In genomic region chr1:221608835-221609320, GRCh38 we compare ENCODE assay signal across 29 cellular contexts.
"Had no signal": no experiment of that assay in that cellular context is flagged by ENCODE, and none has a peak within 500 bp of the region (broad histone marks: within the 10 kb centered on the region; RNA-seq: fewer than 3 reads in every experiment).

No MANE protein-coding gene starts in this region.

- H3K4me1 Mint-ChIP-seq: activated T-helper 17 cell treated with anti-CD3 and anti-CD28 coated beads, Interleukin-2, amount 50 U/mL, for 72 hours; T-helper 17 cell had no signal

- ATAC-seq: activated CD8-positive, alpha-beta T cell treated with anti-CD3 and anti-CD28 coated beads for 36 hours; activated T-cell treated with anti-CD3 and anti-CD28 coated beads, Interleukin-2, amount 50 U/mL, for 4 hours; activated T-helper 17 cell treated with anti-CD3 and anti-CD28 coated beads, Interleukin-2, amount 50 U/mL, for 72 hours; body of pancreas; T-helper 17 cell had no signal

- H3K27me3 ChIP-seq: adrenal gland, body of pancreas, esophagus squamous epithelium had no signal

- H3K36me3 ChIP-seq: adrenal gland, esophagus squamous epithelium had no signal

- H3K4me3 Mint-ChIP-seq: activated CD8-positive, alpha-beta T cell treated with anti-CD3 and anti-CD28 coated beads for 36 hours; activated naive CD8-positive, alpha-beta T cell; activated T-cell treated with anti-CD3 and anti-CD28 coated beads, Interleukin-2, amount 50 U/mL, for 4 hours; activated T-helper 17 cell treated with anti-CD3 and anti-CD28 coated beads, Interleukin-2, amount 50 U/mL, for 72 hours; T-helper 17 cell; T-helper 2 cell treated with Interferon-gamma antibody and Interleukin-4, amounts not matched to agents 5 μg/mL and 100 μg/mL, for 36 hours had no signal

- H3K9me3 Mint-ChIP-seq: activated CD8-positive, alpha-beta T cell treated with anti-CD3 and anti-CD28 coated beads for 36 hours; activated T-cell treated with anti-CD3 and anti-CD28 coated beads, Interleukin-2, amount 50 U/mL, for 4 hours; activated T-helper 17 cell treated with anti-CD3 and anti-CD28 coated beads, Interleukin-2, amount 50 U/mL, for 72 hours; T-helper 2 cell treated with Interferon-gamma antibody and Interleukin-4, amounts not matched to agents 5 μg/mL and 100 μg/mL, for 36 hours had no signal

- H3K27ac ChIP-seq: adrenal gland, body of pancreas, epithelial cell of prostate, esophagus squamous epithelium had no signal

- H3K9me3 ChIP-seq: adrenal gland, body of pancreas, esophagus squamous epithelium had no signal

- H3K36me3 Mint-ChIP-seq: activated naive CD8-positive, alpha-beta T cell had no signal

- H3K4me3 ChIP-seq: adrenal gland, body of pancreas, esophagus squamous epithelium had no signal

- H3K27ac Mint-ChIP-seq: activated CD8-positive, alpha-beta T cell treated with anti-CD3 and anti-CD28 coated beads for 36 hours; activated naive CD8-positive, alpha-beta T cell; activated T-helper 17 cell treated with anti-CD3 and anti-CD28 coated beads, Interleukin-2, amount 50 U/mL, for 72 hours; T-helper 17 cell; T-helper 2 cell treated with Interferon-gamma antibody and Interleukin-4, amounts not matched to agents 5 μg/mL and 100 μg/mL, for 36 hours had no signal

- H3K27me3 Mint-ChIP-seq: activated CD8-positive, alpha-beta T cell treated with anti-CD3 and anti-CD28 coated beads for 36 hours; activated naive CD8-positive, alpha-beta T cell; activated T-helper 17 cell treated with anti-CD3 and anti-CD28 coated beads, Interleukin-2, amount 50 U/mL, for 72 hours; T-helper 17 cell had no signal

- DNase-seq: activated CD4-positive, alpha-beta T cell treated with anti-CD3 and anti-CD28 coated beads for 1 hour; activated CD4-positive, alpha-beta T cell treated with anti-CD3 and anti-CD28 coated beads for 48 hours; activated CD4-positive, alpha-beta T cell treated with anti-CD3 and anti-CD28 coated beads, Interleukin-2, amount 50 U/mL, for 1 hour; activated CD4-positive, alpha-beta T cell treated with anti-CD3 and anti-CD28 coated beads, Interleukin-2, amount 50 U/mL, for 48 hours; activated CD4-positive, CD25-positive, alpha-beta regulatory T cell; activated CD8-positive, alpha-beta memory T cell treated with anti-CD3 and anti-CD28 coated beads for 24 hours; activated CD8-positive, alpha-beta T cell treated with anti-CD3 and anti-CD28 coated beads for 36 hours; activated effector memory CD4-positive, alpha-beta T cell treated with Interleukin-2 at 50 U/mL for 16 hours; activated gamma-delta T cell treated with Interleukin-2 at 50 U/mL for 16 hours; activated naive CD4-positive, alpha-beta T cell treated with anti-CD3 and anti-CD28 coated beads, Interleukin-2, amount 50 U/mL, for 16 hours; activated naive CD4-positive, alpha-beta T cell treated with Interleukin-2 at 50 U/mL for 16 hours; activated T-cell treated with anti-CD3 and anti-CD28 coated beads, Interleukin-2, amount 50 U/mL, for 4 hours; adrenal gland; amygdala; aorta; body of pancreas; caudate nucleus; cortex of kidney; dermis blood vessel endothelial cell; effector CD4-positive, alpha-beta T cell; esophagus squamous epithelium; head of caudate nucleus; hippocampal formation; T-helper 17 cell; T1000 had no signal
